18 cellular contexts compared by ENCODE assay signal in the genomic region with DNA sequence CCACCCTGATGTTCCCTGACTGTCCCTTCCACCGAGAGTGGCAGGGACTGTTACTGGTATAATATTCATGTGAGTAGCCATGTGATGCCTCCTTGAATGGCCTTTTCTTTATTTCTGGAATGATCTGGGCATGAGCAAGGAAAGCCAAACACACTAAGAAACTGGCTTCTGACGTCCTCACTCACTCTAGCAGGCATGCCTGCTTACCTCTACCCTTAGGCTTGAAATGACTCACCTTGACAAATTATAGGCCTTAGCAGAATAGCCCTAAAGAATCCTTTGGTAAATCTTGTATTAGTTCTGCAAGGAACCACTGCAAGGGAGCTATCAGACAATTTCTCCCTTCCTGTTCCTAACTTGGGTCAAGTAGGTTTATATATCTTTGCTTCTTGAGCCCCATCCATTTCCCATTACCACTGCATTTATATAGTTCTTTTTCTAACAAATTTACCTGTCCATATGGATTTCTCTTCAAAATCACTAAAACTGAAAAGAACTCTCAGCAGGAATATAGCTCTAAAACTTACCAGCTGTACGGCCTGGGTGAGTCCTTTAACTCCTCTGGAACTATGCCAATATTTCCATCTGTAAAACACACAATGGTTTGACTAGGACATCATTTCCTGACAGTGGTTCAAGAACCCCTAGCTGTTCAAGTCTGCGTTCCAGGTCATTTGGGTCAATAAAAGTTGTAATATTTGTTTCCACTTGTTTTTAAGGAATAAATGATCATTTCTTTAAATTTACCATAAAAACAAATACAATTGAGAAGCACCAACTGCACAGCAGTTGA. TPM values are rescaled to one million over a fixed set of nuclear protein-coding genes. Genes with fewer than 3 reads are reported as not detected.
DNase-seq lines count a peak whose midpoint lies in the region; TF ChIP-seq lines count a peak whose summit lies in the region.
"Had no signal": no experiment of that assay in that cellular context is flagged by ENCODE, and none has a peak within 500 bp of the region (broad histone marks: within the 10 kb centered on the region; RNA-seq: fewer than 3 reads in every experiment).

No MANE protein-coding gene starts in this region.

- no peak overlapping the region for H2BK15ac ChIP-seq in mesendoderm (replicated peaks; ENCODE audit: low read depth)

- CTCF ChIA-PET in Calu3 (lab: Charles Lee) = interaction anchor here (1.0 kb wide), 1 partner anchor 11 kb away, joined by 9 read pairs; no protein-coding TSS in a partner anchor

- DNase-seq in NCI-H510A treated with DMSO at 0.1 percent for 48 hours (lab: John Stamatoyannopoulos, UW) = peak; percentile 2
- DNase-seq in NCI-H510A (lab: John Stamatoyannopoulos, UW) = no peak
- peak; percentile 36 for DNase-seq in NCI-H226
- peak; percentile 16 to 47 for DNase-seq in cardiac fibroblast (ENCODE audit: low read depth in 2 of 2)
- DNase-seq in renal cortical epithelial cell (ENCODE audit: low read depth) = peak; percentile 67
- DNase-seq in mesendoderm = no peak
- no peak for DNase-seq in Calu3
- no peak for DNase-seq in AML-193 (lab: John Stamatoyannopoulos, UW)
- DNase-seq: ACHN; activated CD4-positive, alpha-beta T cell treated with anti-CD3 and anti-CD28 coated beads, Interleukin-2, amount 10 ng/mL, durations not matched to agents 7 days and 5 days; activated naive CD8-positive, alpha-beta T cell treated with anti-CD3 and anti-CD28 coated beads for 36 hours; activated T-cell treated with anti-CD3 and anti-CD28 coated beads, Interleukin-2, amount 50 U/mL, for 4 hours; Caco-2; central memory CD4-positive, alpha-beta T cell; kidney; MM.1S; spleen; T-helper 9 cell had no signal

- H2AK5ac ChIP-seq in mesendoderm (ENCODE audit: low read length) = no peak overlapping the region

- no peaks in the 10 kb centered on the region for H3K36me3 ChIP-seq in mesendoderm (ENCODE audit: control insufficient read depth, insufficient read depth, low read length)
- H3K36me3 ChIP-seq: spleen had no signal

- no peaks in the 10 kb centered on the region for H3K4me1 ChIP-seq in mesendoderm (ENCODE audit: control insufficient read depth, low read depth, low read length)
- H3K4me1 ChIP-seq: Caco-2 had no signal

- H3K4me3 ChIP-seq in cardiac fibroblast (replicated peaks in 1 of 2; ENCODE audit: low read depth in 2 of 2, low read length in 2 of 2) (no peak overlapping the region), mesendoderm (ENCODE audit: low read length) (no peak overlapping the region)
- H3K4me3 ChIP-seq: spleen had no signal

- H3K23ac ChIP-seq in mesendoderm (ENCODE audit: low read length) = no peak overlapping the region

- H2BK120ac ChIP-seq in mesendoderm (ENCODE audit: low read depth, low read length) = no peak overlapping the region

- H2BK5ac ChIP-seq in mesendoderm (ENCODE audit: low read length) = no peak overlapping the region

- H4K8ac ChIP-seq in mesendoderm (ENCODE audit: low read depth, low read length) = no peak overlapping the region

- no peaks in the 10 kb centered on the region for H3K79me2 ChIP-seq in mesendoderm (ENCODE audit: control insufficient read depth, insufficient read depth, low read length)

- no peaks in the 10 kb centered on the region for H3K27me3 Mint-ChIP-seq in Calu3 (ENCODE audit: unreplicated experiment)

- intact Hi-C loops in Calu3 (cut with micrococcal nuclease; ENCODE audit: unreplicated experiment) = no loop called here

- H3K4me2 ChIP-seq in mesendoderm (ENCODE audit: low read length) = no peak overlapping the region

- H3K4ac ChIP-seq in mesendoderm (ENCODE audit: low read depth, low read length) = no peak overlapping the region

- WGBS in mesendoderm (ENCODE audit: extremely low coverage, insufficient coverage, low lambda C conversion rate) = no CpG with 5 or more reads among the region's 4 CpGs

- H3K9me3 Mint-ChIP-seq in Calu3 (ENCODE audit: low read depth, unreplicated experiment) = no peaks in the 10 kb centered on the region
- H3K9me3 Mint-ChIP-seq: activated CD4-positive, alpha-beta T cell treated with anti-CD3 and anti-CD28 coated beads, Interleukin-2, amount 10 ng/mL, durations not matched to agents 7 days and 5 days; activated naive CD8-positive, alpha-beta T cell treated with anti-CD3 and anti-CD28 coated beads for 36 hours; activated T-cell treated with anti-CD3 and anti-CD28 coated beads, Interleukin-2, amount 50 U/mL, for 4 hours had no signal

- H3K4me1 Mint-ChIP-seq in Calu3 (ENCODE audit: low read depth, unreplicated experiment) = no peaks in the 10 kb centered on the region
- H3K4me1 Mint-ChIP-seq: activated CD4-positive, alpha-beta T cell treated with anti-CD3 and anti-CD28 coated beads, Interleukin-2, amount 10 ng/mL, durations not matched to agents 7 days and 5 days; activated naive CD8-positive, alpha-beta T cell treated with anti-CD3 and anti-CD28 coated beads for 36 hours had no signal

- H3K18ac ChIP-seq in mesendoderm (ENCODE audit: low read length) = no peak overlapping the region

- no peak overlapping the region for H3K9ac ChIP-seq in mesendoderm (ENCODE audit: low read length)

- H3K27ac ChIP-seq in mesendoderm (ENCODE audit: low read depth, low read length) = no peak overlapping the region
- H3K27ac ChIP-seq: spleen had no signal

- H3K56ac ChIP-seq in mesendoderm (ENCODE audit: low read length) = no peak overlapping the region

- BruUV-seq in Calu3 (replicated peaks; lab: Mats Ljungman, UMichigan) = no TSS peak

- no peaks in the 10 kb centered on the region for H3K27me3 ChIP-seq in mesendoderm (ENCODE audit: insufficient read depth, low read length, poor library complexity)
- H3K27me3 ChIP-seq: spleen had no signal

- no peaks in the 10 kb centered on the region for H3K36me3 Mint-ChIP-seq in Calu3 (ENCODE audit: insufficient read depth, unreplicated experiment)
- H3K36me3 Mint-ChIP-seq: activated naive CD8-positive, alpha-beta T cell treated with anti-CD3 and anti-CD28 coated beads for 36 hours had no signal

- no peak overlapping the region for H3K27ac Mint-ChIP-seq in Calu3 (ENCODE audit: unreplicated experiment)
- H3K27ac Mint-ChIP-seq: activated CD4-positive, alpha-beta T cell treated with anti-CD3 and anti-CD28 coated beads, Interleukin-2, amount 10 ng/mL, durations not matched to agents 7 days and 5 days; activated naive CD8-positive, alpha-beta T cell treated with anti-CD3 and anti-CD28 coated beads for 36 hours had no signal

- no peaks in the 10 kb centered on the region for H3K79me1 ChIP-seq in mesendoderm (ENCODE audit: low read length)

- H3K4me3 Mint-ChIP-seq in Calu3 (ENCODE audit: low read depth, unreplicated experiment) = no peak overlapping the region
- H3K4me3 Mint-ChIP-seq: activated CD4-positive, alpha-beta T cell treated with anti-CD3 and anti-CD28 coated beads, Interleukin-2, amount 10 ng/mL, durations not matched to agents 7 days and 5 days; activated naive CD8-positive, alpha-beta T cell treated with anti-CD3 and anti-CD28 coated beads for 36 hours; activated T-cell treated with anti-CD3 and anti-CD28 coated beads, Interleukin-2, amount 50 U/mL, for 4 hours had no signal

- TF ChIP-seq CTCF in cardiac fibroblast (IDR thresholded peaks at IDR 0.05; ENCODE audit: low read depth, low read length) (no peak), Calu3 (IDR thresholded peaks at IDR 0.05; ENCODE audit: unreplicated experiment) (no peak)

- H4K5ac ChIP-seq in mesendoderm (ENCODE audit: low read length) = no peak overlapping the region

RNA-seq across cellular contexts. Expression of gene NDUFA5, which starts 13.0 kb away (rescaled TPM):
- total RNA-seq in renal cortical epithelial cell (38.9 and 58.4 TPM in 2 replicates), Calu3 (2022) (69.8 and 75.1 TPM in 2 replicates)
- polyA plus RNA-seq in mesendoderm (2013, experiment 1 of 2) = 61.7 TPM
- 60.7 TPM for polyA plus RNA-seq in mesendoderm (2013, experiment 2 of 2)

RNA-seq across cellular contexts. Expression of gene ASB15, which starts 31.0 kb away (rescaled TPM):
- total RNA-seq in renal cortical epithelial cell (not detected in 2 replicates), Calu3 (2022) (not detected in 2 replicates)
- not detected for polyA plus RNA-seq in mesendoderm (2013, experiment 1 of 2)
- not detected for polyA plus RNA-seq in mesendoderm (2013, experiment 2 of 2)
- total RNA-seq: activated CD4-positive, alpha-beta T cell treated with anti-CD3 and anti-CD28 coated beads, Interleukin-2, amount 10 ng/mL, durations not matched to agents 7 days and 5 days; activated naive CD8-positive, alpha-beta T cell treated with anti-CD3 and anti-CD28 coated beads for 36 hours; activated T-cell treated with anti-CD3 and anti-CD28 coated beads, Interleukin-2, amount 50 U/mL, for 4 hours; Caco-2; kidney; spleen had no signal

RNA-seq across cellular contexts. Expression of gene IQUB, which starts 36.2 kb away (rescaled TPM):
- total RNA-seq in renal cortical epithelial cell = 0.69 and 5.5 TPM in 2 replicates
- 0.17 TPM for polyA plus RNA-seq in mesendoderm (2013, experiment 1 of 2)
- polyA plus RNA-seq in mesendoderm (2013, experiment 2 of 2) = 0.14 TPM
- total RNA-seq in Calu3 (2022) = 0.21 and 0.42 TPM in 2 replicates
- total RNA-seq: activated CD4-positive, alpha-beta T cell treated with anti-CD3 and anti-CD28 coated beads, Interleukin-2, amount 10 ng/mL, durations not matched to agents 7 days and 5 days had no signal

Comparison
In these comparisons a context has a peak if more than half of its experiments do, and no peak if none do; other contexts are left out.
1. DNase-seq: peak in NCI-H510A treated with DMSO at 0.1 percent for 48 hours (single experiment), NCI-H226 (single experiment), cardiac fibroblast (2 of 2) and renal cortical epithelial cell (single experiment); none in NCI-H510A (single experiment), mesendoderm (single experiment), Calu3 (single experiment) and AML-193 (0 of 2).